ENCODE assay signal across 11 cellular contexts in the genomic region with DNA sequence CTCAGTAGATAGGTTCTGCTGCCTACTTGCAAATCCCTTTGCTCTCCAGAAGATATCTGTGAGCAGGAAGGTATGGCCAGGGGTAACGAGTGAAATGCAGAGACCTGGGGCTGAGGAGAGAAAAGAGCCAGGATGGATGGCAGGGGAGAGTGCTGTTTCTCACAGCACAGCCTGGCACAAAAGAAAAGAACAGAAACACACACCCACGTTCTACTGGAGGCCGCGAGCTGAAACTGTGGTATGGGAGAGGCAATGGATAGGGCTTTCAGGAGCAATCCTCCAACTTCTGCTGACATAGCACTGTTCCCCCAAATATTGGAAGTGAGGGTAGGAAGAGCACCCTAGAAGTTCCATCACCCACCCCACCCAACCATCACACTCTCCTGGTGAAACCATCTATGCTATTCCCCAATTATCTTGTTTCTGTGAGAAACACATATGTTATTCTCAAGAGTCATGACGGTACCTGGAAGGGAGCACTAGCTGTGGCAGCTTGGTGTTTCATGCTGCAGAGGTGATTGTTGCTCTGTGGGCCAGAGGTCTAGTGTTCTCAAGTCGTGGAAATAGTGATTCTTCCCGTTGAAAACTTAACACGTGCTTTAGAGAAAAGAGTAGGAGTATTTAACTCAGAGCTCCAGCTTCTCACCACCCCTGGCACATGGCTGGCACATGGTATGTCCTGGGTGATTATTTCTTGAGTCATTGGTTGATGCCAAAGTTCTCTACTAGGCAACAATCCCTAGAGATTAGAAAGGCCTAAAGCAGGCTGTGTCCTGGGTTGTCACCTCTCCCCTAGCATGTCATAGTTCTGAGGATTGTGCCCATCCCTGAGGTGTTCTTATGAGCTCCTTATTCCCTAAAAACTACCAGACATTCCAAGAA.
"Had no signal": no experiment of that assay in that cellular context is flagged by ENCODE, and none has a peak within 500 bp of the region (broad histone marks: within the 10 kb centered on the region; RNA-seq: fewer than 3 reads in every experiment).

No MANE protein-coding gene starts in this region.

- H3K4me3 ChIP-seq: ascending aorta, breast epithelium, esophagus muscularis mucosa, neural progenitor cell, thoracic aorta had no signal

- H3K27ac ChIP-seq: neural progenitor cell had no signal

- H3K4me3 Mint-ChIP-seq: activated CD4-positive, alpha-beta T cell treated with anti-CD3 and anti-CD28 coated beads, Interleukin-2, amount 10 ng/mL, durations not matched to agents 7 days and 5 days; mesothelial cell of epicardium; neural progenitor cell; stimulated activated naive CD8-positive, alpha-beta T cell treated with anti-CD3 and anti-CD28 coated beads, Interleukin-15, Interleukin-2, amounts not matched to agents 100 ng/mL and 50 ng/mL, for 24 hours; T-helper 2 cell treated with Interferon-gamma antibody and Interleukin-4, amounts not matched to agents 5 μg/mL and 100 μg/mL, for 36 hours had no signal

- H3K9me3 Mint-ChIP-seq: activated CD4-positive, alpha-beta T cell treated with anti-CD3 and anti-CD28 coated beads, Interleukin-2, amount 10 ng/mL, durations not matched to agents 7 days and 5 days; mesothelial cell of epicardium; neural progenitor cell; stimulated activated naive CD8-positive, alpha-beta T cell treated with anti-CD3 and anti-CD28 coated beads, Interleukin-15, Interleukin-2, amounts not matched to agents 100 ng/mL and 50 ng/mL, for 24 hours; T-helper 2 cell treated with Interferon-gamma antibody and Interleukin-4, amounts not matched to agents 5 μg/mL and 100 μg/mL, for 36 hours had no signal

- DNase-seq: activated CD4-positive, alpha-beta T cell treated with anti-CD3 and anti-CD28 coated beads, Interleukin-2, amount 10 ng/mL, durations not matched to agents 7 days and 5 days; activated CD4-positive, CD25-positive, alpha-beta regulatory T cell; activated naive CD4-positive, alpha-beta T cell treated with Interleukin-2 at 50 U/mL for 16 hours had no signal

- H3K27me3 ChIP-seq: ascending aorta, breast epithelium, esophagus muscularis mucosa, neural progenitor cell had no signal

- H3K4me1 Mint-ChIP-seq: activated CD4-positive, alpha-beta T cell treated with anti-CD3 and anti-CD28 coated beads, Interleukin-2, amount 10 ng/mL, durations not matched to agents 7 days and 5 days had no signal

- H3K27ac Mint-ChIP-seq: activated CD4-positive, alpha-beta T cell treated with anti-CD3 and anti-CD28 coated beads, Interleukin-2, amount 10 ng/mL, durations not matched to agents 7 days and 5 days; mesothelial cell of epicardium; neural progenitor cell; stimulated activated naive CD8-positive, alpha-beta T cell treated with anti-CD3 and anti-CD28 coated beads, Interleukin-15, Interleukin-2, amounts not matched to agents 100 ng/mL and 50 ng/mL, for 24 hours; T-helper 2 cell treated with Interferon-gamma antibody and Interleukin-4, amounts not matched to agents 5 μg/mL and 100 μg/mL, for 36 hours had no signal

- H3K9me3 ChIP-seq: ascending aorta, breast epithelium, esophagus muscularis mucosa, thoracic aorta had no signal

- H3K36me3 ChIP-seq: ascending aorta, breast epithelium, esophagus muscularis mucosa, neural progenitor cell, thoracic aorta had no signal

- H3K36me3 Mint-ChIP-seq: mesothelial cell of epicardium, neural progenitor cell had no signal
